In the genomic region with DNA sequence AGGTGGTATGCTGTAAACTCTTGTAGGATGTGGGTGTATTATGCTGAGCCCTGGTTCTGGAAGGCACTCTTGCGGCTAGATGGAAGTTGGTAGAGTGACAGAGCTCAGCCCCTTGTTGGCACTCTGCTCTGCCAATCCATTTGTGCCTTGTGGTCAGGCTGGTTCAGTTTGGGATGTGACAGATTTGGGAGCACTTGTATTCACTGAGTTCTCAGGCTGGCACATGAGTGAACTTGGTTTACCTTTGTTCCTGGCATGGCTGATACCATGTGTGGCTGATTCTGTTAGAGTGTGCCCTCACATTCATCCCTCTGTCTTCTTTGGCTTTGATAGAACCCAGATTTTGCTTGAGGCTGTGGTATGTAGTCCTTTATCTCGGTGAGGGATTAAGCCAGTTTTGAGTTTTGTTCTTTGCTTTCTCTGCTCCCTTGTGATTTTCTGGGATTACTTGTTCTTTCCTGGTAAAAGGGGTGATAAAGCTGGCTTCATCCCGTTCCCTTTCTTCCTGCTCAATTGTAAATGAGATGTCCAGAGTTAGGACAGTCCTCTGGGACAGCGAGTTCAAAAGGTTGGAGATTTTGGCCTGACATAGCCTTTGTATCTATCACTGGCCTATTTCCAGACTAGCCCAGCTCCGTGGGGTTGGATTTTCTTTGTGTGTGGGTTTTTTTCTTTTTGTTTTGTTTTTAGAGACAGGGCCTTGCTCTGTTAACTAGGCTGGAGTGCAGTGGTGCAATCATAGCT, we compare ENCODE assay signal across 8 cellular contexts. TPM values are rescaled to one million over a fixed set of nuclear protein-coding genes. Genes with fewer than 3 reads are reported as not detected.
DNase-seq lines count a peak whose midpoint lies in the region; ATAC-seq and TF ChIP-seq lines count a peak whose summit lies in the region.
"Not testable (repeated sequence)": the region's sequence is repeated elsewhere in the genome, so short reads cannot be mapped to it uniquely, and the experiment has no call there.

No MANE protein-coding gene starts in this region.

- H3K4me3 ChIP-seq in OCI-LY3 (ENCODE audit: low read length) = peak overlapping the region; percentile 38; the same call in 1 of the 2 replicates
- H3K4me3 ChIP-seq in fibroblast of villous mesenchyme (ENCODE audit: low read depth, low read length); hepatocyte; skin epidermis; thymus (ENCODE audit: low read length): not testable (repeated sequence)

- peaks cover 66% of the 10 kb centered on the region for H3K4me1 Mint-ChIP-seq in CD14-positive monocyte
- H3K4me1 Mint-ChIP-seq in chondrocyte (ENCODE audit: low read depth) = peaks cover 16% of the 10 kb centered on the region
- peaks cover 58 to 91% (median 80%) of the 10 kb centered on the region in 3 donors for H3K4me1 Mint-ChIP-seq in naive B cell

- H2AFZ ChIP-seq in OCI-LY3 (ENCODE audit: low read depth, low read length); hepatocyte: not testable (repeated sequence)

- peak; percentile 1 to 4 for ATAC-seq in naive B cell (ENCODE audit: low read depth in 2 of 2)

- H3K4me2 ChIP-seq in OCI-LY3 (ENCODE audit: low read length) = peak overlapping the region; percentile 71
- not testable (repeated sequence) for H3K4me2 ChIP-seq in hepatocyte

- not testable (repeated sequence) for H3K9me2 ChIP-seq in hepatocyte (replicated peaks; ENCODE audit: insufficient read depth)

- H3K4me1 ChIP-seq in OCI-LY3 (ENCODE audit: low read length) = peaks cover 60% of the 10 kb centered on the region
- not testable (repeated sequence) for H3K4me1 ChIP-seq in hepatocyte (ENCODE audit: insufficient read depth); thymus (ENCODE audit: control insufficient read depth, insufficient read depth, low read length)

- H3K9ac ChIP-seq in OCI-LY3 (ENCODE audit: low read length) = peak overlapping the region; percentile 53; the same call in 1 of the 2 replicates

- TF ChIP-seq CTCF in CD14-positive monocyte (IDR thresholded peaks at IDR 0.05); OCI-LY3 (IDR thresholded peaks at IDR 0.05; ENCODE audit: low read depth, low read length); chondrocyte (IDR thresholded peaks at IDR 0.05); fibroblast of villous mesenchyme (IDR thresholded peaks at IDR 0.05; ENCODE audit: insufficient read depth, low read depth, low read length); hepatocyte (IDR thresholded peaks at IDR 0.05; ENCODE audit: poor library complexity): not testable (repeated sequence)

- H3K79me2 ChIP-seq in OCI-LY3 (ENCODE audit: low read length); hepatocyte: not testable (repeated sequence)

- not testable (repeated sequence) for DNase-seq in CD14-positive monocyte (ENCODE audit: low spot score); chondrocyte (ENCODE audit: low spot score); hepatocyte (ENCODE audit: low spot score); naive B cell
- DNase-seq in fibroblast of villous mesenchyme (ENCODE audit: low read depth) = peak; percentile 65

- H3K27me3 Mint-ChIP-seq in CD14-positive monocyte (ENCODE audit: low read depth in 3 of 3); chondrocyte (ENCODE audit: low read depth); naive B cell: not testable (repeated sequence)

- H3K4me3 Mint-ChIP-seq in CD14-positive monocyte (peak overlapping the region in 1 of 2 donors; percentile 35), naive B cell (peak overlapping the region; percentile 34 to 92 (median 78))
- not testable (repeated sequence) for H3K4me3 Mint-ChIP-seq in chondrocyte (ENCODE audit: unreplicated experiment)

- H3K9me3 Mint-ChIP-seq in CD14-positive monocyte; chondrocyte (ENCODE audit: low read depth); naive B cell: not testable (repeated sequence)

- H3K9me3 ChIP-seq in OCI-LY3 (ENCODE audit: insufficient read depth, low read length); hepatocyte (ENCODE audit: low read depth); thymus (ENCODE audit: control insufficient read depth): not testable (repeated sequence)

- 60% methylated on average over 5 of the region's 5 CpGs for WGBS in hepatocyte (ENCODE audit: low lambda C conversion rate, missing lambda C conversion rate)
- 96% methylated on average over 5 of the region's 5 CpGs for WGBS in thymus

- H3K36me3 Mint-ChIP-seq in CD14-positive monocyte = peaks cover 21 to 30% of the 10 kb centered on the region in 2 donors
- H3K36me3 Mint-ChIP-seq in chondrocyte (ENCODE audit: low read depth); naive B cell: not testable (repeated sequence)

- H4K20me1 ChIP-seq in OCI-LY3 (ENCODE audit: insufficient read depth, low read length); hepatocyte (ENCODE audit: insufficient read depth, poor library complexity, severe bottlenecking): not testable (repeated sequence)

- H3K27me3 ChIP-seq in OCI-LY3 (ENCODE audit: low read depth, low read length); hepatocyte; thymus (ENCODE audit: control insufficient read depth, insufficient read depth): not testable (repeated sequence)

- H3K27ac Mint-ChIP-seq in CD14-positive monocyte = peak overlapping the region; percentile 93 to 99 (median 97)
- peak overlapping the region; percentile 54 for H3K27ac Mint-ChIP-seq in chondrocyte (ENCODE audit: unreplicated experiment)
- peak overlapping the region; percentile 96 to 100 (median 99) for H3K27ac Mint-ChIP-seq in naive B cell

- H3K27ac ChIP-seq in OCI-LY3 (ENCODE audit: low read length) (peak overlapping the region; percentile 94), hepatocyte (peak overlapping the region; percentile 36), skin epidermis (peak overlapping the region in 17 of 21 experiments; percentile 0 to 72 (median 47)), thymus (ENCODE audit: low read depth) (peak overlapping the region; percentile 52)

- intact Hi-C loops in CD14-positive monocyte (cut with micrococcal nuclease) = not testable (repeated sequence)

- not testable (repeated sequence) for H3K36me3 ChIP-seq in OCI-LY3 (replicated peaks; ENCODE audit: low read depth, low read length); hepatocyte (replicated peaks; ENCODE audit: insufficient read depth, low read depth); thymus (ENCODE audit: control insufficient read depth, insufficient read depth)

RNA-seq across cellular contexts. Expression of a gene that starts 59.0 kb away (rescaled TPM):
- polyA plus RNA-seq in CD14-positive monocyte = 10 to 100 TPM; 13.3 to 14.0 TPM
- total RNA-seq in chondrocyte = 13.6 to 23.2 TPM (median 14.3 TPM) in 3 replicates
- total RNA-seq in fibroblast of villous mesenchyme = 21.6 and 24.2 TPM in 2 replicates
- 5.3 and 7.5 TPM in 2 replicates for total RNA-seq in hepatocyte
- 17.4 and 23.9 TPM in 2 replicates for polyA plus RNA-seq in hepatocyte
- 100 to 1,000 TPM in 5 of 6 donors, 10 to 100 TPM in 1; 96.0 to 209 (median 155) TPM for polyA plus RNA-seq in naive B cell (ENCODE audit: low read depth in 6 of 6)
- polyA plus RNA-seq in thymus = 10.4 TPM

Comparison
In these comparisons a context has a peak if more than half of its experiments do, and no peak if none do; other contexts are left out.
1. H3K27ac ChIP-seq: peak in every context shown above with its lines; median percentile 94 in OCI-LY3; 52 in thymus; 47 in skin epidermis; 36 in hepatocyte.